In the genomic region with DNA sequence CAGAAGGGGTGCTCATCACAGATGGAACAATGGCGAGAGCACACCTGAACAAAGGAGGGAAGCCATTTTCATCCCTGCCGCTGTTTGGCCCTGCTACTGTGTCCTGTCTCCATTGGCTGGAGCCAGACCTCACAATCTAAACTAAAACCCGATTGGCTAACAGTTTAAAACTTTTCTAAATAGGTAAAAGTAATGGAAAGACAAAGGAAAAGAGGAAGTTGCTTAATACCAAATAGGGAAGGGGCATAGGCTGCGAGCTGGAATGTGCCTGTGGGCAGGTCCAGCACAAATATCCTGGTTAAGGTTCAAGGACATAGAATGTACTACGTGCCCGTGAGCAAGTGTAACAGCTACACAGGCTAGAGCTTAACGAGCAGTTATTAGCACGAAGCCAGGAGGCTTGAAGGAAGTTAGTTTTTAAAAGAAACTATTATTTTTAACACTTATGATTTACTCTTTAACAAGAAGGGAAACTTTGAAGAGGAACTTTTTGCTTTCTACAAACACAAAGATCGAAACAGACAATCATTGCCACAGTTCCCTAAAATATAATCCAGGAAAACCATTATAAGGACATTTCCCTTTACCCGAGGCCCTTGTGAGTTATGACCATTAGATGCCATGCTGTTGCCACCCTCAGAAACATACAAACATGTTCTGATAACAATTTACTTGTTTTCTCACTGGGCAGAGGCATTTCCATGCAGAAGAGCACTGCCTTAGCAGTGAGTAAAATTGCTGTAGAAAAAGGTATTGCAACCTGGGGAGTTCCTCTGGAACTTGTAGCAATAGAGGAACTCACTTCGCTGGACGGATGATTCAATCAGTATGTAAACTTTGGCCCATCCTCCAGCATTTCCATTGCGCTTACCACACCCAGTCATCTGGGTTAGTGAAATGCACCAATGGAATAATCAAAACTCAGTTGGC, we compare ENCODE assay signal across 1 cellular context.
TF ChIP-seq lines count a peak whose summit lies in the region.

No MANE protein-coding gene starts in this region.

TF ChIP-seq in K562, 482 proteins besides CTCF, POLR2A, EP300 and RAD21 (continued from another document and continues in another):
- TF ChIP-seq, protein P1, sequence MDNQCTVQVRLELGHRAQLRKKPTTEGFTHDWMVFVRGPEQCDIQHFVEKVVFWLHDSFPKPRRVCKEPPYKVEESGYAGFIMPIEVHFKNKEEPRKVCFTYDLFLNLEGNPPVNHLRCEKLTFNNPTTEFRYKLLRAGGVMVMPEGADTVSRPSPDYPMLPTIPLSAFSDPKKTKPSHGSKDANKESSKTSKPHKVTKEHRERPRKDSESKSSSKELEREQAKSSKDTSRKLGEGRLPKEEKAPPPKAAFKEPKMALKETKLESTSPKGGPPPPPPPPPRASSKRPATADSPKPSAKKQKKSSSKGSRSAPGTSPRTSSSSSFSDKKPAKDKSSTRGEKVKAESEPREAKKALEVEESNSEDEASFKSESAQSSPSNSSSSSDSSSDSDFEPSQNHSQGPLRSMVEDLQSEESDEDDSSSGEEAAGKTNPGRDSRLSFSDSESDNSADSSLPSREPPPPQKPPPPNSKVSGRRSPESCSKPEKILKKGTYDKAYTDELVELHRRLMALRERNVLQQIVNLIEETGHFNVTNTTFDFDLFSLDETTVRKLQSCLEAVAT (IDR thresholded peaks at IDR 0.05), result peak in 1 of 2 experiments; percentile 37; a peak in 1 of 4 replicates
- no peak for TF ChIP-seq SIN3A (IDR thresholded peaks at IDR 0.05; ENCODE audit: borderline replicate concordance in 2 of 2, control insufficient read depth in 1 of 2, low read depth in 2 of 2, low read length in 2 of 2)
- no peak for TF ChIP-seq WHSC1 (IDR thresholded peaks at IDR 0.05; ENCODE audit: low read length)
- TF ChIP-seq ZNF23 (CRISPR knock-in tag; IDR thresholded peaks at IDR 0.05), result no peak
- TF ChIP-seq KLF1 (tag; IDR thresholded peaks at IDR 0.05), result 0 out of 2 replicates have a peak, but pooled peaks have one; percentile 44
- TF ChIP-seq TRIM28 (IDR thresholded peaks at IDR 0.05), result no peak
- TF ChIP-seq ZNF431 (CRISPR knock-in tag; IDR thresholded peaks at IDR 0.05), result no peak
- TF ChIP-seq ZNF133 (CRISPR knock-in tag; IDR thresholded peaks at IDR 0.05), result no peak
- TF ChIP-seq, protein P2, sequence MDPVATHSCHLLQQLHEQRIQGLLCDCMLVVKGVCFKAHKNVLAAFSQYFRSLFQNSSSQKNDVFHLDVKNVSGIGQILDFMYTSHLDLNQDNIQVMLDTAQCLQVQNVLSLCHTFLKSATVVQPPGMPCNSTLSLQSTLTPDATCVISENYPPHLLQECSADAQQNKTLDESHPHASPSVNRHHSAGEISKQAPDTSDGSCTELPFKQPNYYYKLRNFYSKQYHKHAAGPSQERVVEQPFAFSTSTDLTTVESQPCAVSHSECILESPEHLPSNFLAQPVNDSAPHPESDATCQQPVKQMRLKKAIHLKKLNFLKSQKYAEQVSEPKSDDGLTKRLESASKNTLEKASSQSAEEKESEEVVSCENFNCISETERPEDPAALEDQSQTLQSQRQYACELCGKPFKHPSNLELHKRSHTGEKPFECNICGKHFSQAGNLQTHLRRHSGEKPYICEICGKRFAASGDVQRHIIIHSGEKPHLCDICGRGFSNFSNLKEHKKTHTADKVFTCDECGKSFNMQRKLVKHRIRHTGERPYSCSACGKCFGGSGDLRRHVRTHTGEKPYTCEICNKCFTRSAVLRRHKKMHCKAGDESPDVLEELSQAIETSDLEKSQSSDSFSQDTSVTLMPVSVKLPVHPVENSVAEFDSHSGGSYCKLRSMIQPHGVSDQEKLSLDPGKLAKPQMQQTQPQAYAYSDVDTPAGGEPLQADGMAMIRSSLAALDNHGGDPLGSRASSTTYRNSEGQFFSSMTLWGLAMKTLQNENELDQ (CRISPR knock-in tag; IDR thresholded peaks at IDR 0.05; ENCODE audit: borderline replicate concordance), result no peak
- no peak; the same call in 1 of the 2 replicates for TF ChIP-seq BRD4 (IDR thresholded peaks at IDR 0.05)
- no peak for TF ChIP-seq CCAR2 (IDR thresholded peaks at IDR 0.05; ENCODE audit: low read depth, low read length)
- no peak for TF ChIP-seq TCF3 (CRISPR knock-in tag; IDR thresholded peaks at IDR 0.05)
- peak; percentile 90 for TF ChIP-seq NFRKB (IDR thresholded peaks at IDR 0.05; ENCODE audit: low read depth)
- TF ChIP-seq, protein P3, sequence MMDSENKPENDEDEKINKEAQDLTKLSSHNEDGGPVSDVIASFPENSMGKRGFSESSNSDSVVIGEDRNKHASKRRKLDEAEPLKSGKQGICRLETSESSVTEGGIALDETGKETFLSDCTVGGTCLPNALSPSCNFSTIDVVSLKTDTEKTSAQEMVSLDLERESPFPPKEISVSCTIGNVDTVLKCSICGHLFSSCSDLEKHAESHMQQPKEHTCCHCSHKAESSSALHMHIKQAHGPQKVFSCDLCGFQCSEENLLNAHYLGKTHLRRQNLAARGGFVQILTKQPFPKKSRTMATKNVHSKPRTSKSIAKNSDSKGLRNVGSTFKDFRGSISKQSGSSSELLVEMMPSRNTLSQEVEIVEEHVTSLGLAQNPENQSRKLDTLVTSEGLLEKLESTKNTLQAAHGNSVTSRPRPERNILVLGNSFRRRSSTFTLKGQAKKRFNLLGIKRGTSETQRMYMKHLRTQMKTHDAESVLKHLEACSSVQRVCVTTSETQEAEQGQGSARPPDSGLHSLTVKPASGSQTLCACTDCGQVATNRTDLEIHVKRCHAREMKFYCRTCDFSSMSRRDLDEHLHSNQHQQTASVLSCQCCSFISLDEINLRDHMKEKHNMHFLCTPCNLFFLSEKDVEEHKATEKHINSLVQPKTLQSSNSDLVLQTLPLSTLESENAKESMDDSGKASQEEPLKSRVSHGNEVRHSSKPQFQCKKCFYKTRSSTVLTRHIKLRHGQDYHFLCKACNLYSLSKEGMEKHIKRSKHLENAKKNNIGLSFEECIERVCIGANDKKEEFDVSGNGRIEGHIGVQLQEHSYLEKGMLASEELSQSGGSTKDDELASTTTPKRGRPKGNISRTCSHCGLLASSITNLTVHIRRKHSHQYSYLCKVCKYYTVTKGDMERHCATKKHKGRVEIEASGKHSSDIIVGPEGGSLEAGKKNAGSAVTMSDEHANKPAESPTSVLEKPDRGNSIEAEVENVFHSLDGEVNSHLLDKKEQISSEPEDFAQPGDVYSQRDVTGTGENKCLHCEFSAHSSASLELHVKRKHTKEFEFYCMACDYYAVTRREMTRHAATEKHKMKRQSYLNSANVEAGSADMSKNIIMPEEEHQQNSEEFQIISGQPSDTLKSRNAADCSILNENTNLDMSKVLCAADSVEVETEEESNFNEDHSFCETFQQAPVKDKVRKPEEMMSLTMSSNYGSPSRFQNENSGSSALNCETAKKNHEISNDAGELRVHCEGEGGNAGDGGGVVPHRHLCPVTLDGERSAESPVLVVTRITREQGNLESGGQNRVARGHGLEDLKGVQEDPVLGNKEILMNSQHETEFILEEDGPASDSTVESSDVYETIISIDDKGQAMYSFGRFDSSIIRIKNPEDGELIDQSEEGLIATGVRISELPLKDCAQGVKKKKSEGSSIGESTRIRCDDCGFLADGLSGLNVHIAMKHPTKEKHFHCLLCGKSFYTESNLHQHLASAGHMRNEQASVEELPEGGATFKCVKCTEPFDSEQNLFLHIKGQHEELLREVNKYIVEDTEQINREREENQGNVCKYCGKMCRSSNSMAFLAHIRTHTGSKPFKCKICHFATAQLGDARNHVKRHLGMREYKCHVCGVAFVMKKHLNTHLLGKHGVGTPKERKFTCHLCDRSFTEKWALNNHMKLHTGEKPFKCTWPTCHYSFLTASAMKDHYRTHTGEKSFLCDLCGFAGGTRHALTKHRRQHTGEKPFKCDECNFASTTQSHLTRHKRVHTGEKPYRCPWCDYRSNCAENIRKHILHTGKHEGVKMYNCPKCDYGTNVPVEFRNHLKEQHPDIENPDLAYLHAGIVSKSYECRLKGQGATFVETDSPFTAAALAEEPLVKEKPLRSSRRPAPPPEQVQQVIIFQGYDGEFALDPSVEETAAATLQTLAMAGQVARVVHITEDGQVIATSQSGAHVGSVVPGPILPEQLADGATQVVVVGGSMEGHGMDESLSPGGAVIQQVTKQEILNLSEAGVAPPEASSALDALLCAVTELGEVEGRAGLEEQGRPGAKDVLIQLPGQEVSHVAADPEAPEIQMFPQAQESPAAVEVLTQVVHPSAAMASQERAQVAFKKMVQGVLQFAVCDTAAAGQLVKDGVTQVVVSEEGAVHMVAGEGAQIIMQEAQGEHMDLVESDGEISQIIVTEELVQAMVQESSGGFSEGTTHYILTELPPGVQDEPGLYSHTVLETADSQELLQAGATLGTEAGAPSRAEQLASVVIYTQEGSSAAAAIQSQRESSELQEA (IDR thresholded peaks at IDR 0.05; ENCODE audit: low read depth), result no peak
- TF ChIP-seq, protein P4, sequence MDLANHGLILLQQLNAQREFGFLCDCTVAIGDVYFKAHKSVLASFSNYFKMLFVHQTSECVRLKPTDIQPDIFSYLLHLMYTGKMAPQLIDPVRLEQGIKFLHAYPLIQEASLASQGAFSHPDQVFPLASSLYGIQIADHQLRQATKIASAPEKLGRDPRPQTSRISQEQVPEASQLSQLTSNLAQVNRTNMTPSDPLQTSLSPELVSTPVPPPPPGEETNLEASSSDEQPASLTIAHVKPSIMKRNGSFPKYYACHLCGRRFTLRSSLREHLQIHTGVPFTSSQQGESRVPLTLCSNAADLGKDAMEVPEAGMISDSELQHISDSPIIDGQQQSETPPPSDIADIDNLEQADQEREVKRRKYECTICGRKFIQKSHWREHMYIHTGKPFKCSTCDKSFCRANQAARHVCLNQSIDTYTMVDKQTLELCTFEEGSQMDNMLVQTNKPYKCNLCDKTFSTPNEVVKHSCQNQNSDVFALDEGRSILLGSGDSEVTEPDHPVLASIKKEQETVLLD (IDR thresholded peaks at IDR 0.05), result no peak
- no peak for TF ChIP-seq KLF13 (tag; IDR thresholded peaks at IDR 0.05; ENCODE audit: borderline replicate concordance, low read depth)
- TF ChIP-seq PURB (CRISPR knock-in tag; IDR thresholded peaks at IDR 0.05; ENCODE audit: low read depth), result no peak
- no peak for TF ChIP-seq NR2C2 (CRISPR knock-in tag; IDR thresholded peaks at IDR 0.05)
- peak; percentile 76 for TF ChIP-seq NR2C2 (tag; IDR thresholded peaks at IDR 0.05)
- TF ChIP-seq, protein P5, sequence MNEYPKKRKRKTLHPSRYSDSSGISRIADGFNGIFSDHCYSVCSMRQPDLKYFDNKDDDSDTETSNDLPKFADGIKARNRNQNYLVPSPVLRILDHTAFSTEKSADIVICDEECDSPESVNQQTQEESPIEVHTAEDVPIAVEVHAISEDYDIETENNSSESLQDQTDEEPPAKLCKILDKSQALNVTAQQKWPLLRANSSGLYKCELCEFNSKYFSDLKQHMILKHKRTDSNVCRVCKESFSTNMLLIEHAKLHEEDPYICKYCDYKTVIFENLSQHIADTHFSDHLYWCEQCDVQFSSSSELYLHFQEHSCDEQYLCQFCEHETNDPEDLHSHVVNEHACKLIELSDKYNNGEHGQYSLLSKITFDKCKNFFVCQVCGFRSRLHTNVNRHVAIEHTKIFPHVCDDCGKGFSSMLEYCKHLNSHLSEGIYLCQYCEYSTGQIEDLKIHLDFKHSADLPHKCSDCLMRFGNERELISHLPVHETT (CRISPR knock-in tag; conservative IDR thresholded peaks at IDR 0.05 in 1 of 2, IDR thresholded peaks at IDR 0.05 in 1 of 2), result 0 out of 4 replicates have a peak, but pooled peaks of 1 of the 2 experiments have one; percentile 16
- TF ChIP-seq GATA2 (CRISPR knock-in tag; IDR thresholded peaks at IDR 0.05), result no peak
- 0 out of 2 replicates have a peak, but pooled peaks have one; percentile 12 for TF ChIP-seq ETV1 (tag; conservative IDR thresholded peaks at IDR 0.05; ENCODE audit: low read depth)
- no peak for TF ChIP-seq ZFPM2 (CRISPR knock-in tag; IDR thresholded peaks at IDR 0.05)
- no peak for TF ChIP-seq ZNF24 (IDR thresholded peaks at IDR 0.05)
- TF ChIP-seq NCOA4 (IDR thresholded peaks at IDR 0.05; ENCODE audit: partially characterized antibody), result no peak
- TF ChIP-seq HDAC6 (IDR thresholded peaks at IDR 0.05; ENCODE audit: low read depth, low read length), result no peak
- TF ChIP-seq, protein P6, sequence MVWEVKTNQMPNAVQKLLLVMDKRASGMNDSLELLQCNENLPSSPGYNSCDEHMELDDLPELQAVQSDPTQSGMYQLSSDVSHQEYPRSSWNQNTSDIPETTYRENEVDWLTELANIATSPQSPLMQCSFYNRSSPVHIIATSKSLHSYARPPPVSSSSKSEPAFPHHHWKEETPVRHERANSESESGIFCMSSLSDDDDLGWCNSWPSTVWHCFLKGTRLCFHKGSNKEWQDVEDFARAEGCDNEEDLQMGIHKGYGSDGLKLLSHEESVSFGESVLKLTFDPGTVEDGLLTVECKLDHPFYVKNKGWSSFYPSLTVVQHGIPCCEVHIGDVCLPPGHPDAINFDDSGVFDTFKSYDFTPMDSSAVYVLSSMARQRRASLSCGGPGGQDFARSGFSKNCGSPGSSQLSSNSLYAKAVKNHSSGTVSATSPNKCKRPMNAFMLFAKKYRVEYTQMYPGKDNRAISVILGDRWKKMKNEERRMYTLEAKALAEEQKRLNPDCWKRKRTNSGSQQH (CRISPR knock-in tag; IDR thresholded peaks at IDR 0.05), result no peak
- no peak for TF ChIP-seq KAT8 (IDR thresholded peaks at IDR 0.05; ENCODE audit: low read depth)
- no peak for TF ChIP-seq ZNF551 (CRISPR knock-in tag; IDR thresholded peaks at IDR 0.05)
- no peak for TF ChIP-seq DNMT1 (IDR thresholded peaks at IDR 0.05)
- no peak for TF ChIP-seq RBM39 (optimal IDR thresholded peaks at IDR 0.05; ENCODE audit: low read depth, low read length)
- no peak for TF ChIP-seq ZBTB7A (IDR thresholded peaks at IDR 0.05; ENCODE audit: borderline replicate concordance, control insufficient read depth, low read depth, low read length)
- TF ChIP-seq LCOR (CRISPR knock-in tag; IDR thresholded peaks at IDR 0.05), result no peak
- TF ChIP-seq NR2F6 (CRISPR knock-in tag; IDR thresholded peaks at IDR 0.05), result no peak
- TF ChIP-seq, protein P7, sequence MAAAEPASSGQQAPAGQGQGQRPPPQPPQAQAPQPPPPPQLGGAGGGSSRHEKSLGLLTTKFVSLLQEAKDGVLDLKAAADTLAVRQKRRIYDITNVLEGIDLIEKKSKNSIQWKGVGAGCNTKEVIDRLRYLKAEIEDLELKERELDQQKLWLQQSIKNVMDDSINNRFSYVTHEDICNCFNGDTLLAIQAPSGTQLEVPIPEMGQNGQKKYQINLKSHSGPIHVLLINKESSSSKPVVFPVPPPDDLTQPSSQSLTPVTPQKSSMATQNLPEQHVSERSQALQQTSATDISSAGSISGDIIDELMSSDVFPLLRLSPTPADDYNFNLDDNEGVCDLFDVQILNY (CRISPR knock-in tag; IDR thresholded peaks at IDR 0.05), result no peak
- no peak for TF ChIP-seq NCOA6 (IDR thresholded peaks at IDR 0.05)
